In genomic region chr20:23603321-23603720, GRCh38 we compare ENCODE assay signal across 20 cellular contexts. TPM values are rescaled to one million over a fixed set of nuclear protein-coding genes. Genes with fewer than 3 reads are reported as not detected.
A peak's percentile ranks its signal among the peaks of the same experiment; 100 is the strongest.
DNase-seq lines count a peak whose midpoint lies in the region; ATAC-seq and TF ChIP-seq lines count a peak whose summit lies in the region.
"Had no signal": no experiment of that assay in that cellular context is flagged by ENCODE, and none has a peak within 500 bp of the region (broad histone marks: within the 10 kb centered on the region; RNA-seq: fewer than 3 reads in every experiment).

No MANE protein-coding gene starts in this region.

- intact Hi-C loops in colonic mucosa (cut with DNase I): no loop called here

- H3K27me3 ChIP-seq in colonic mucosa: no peaks in the 10 kb centered on the region
- H3K27me3 ChIP-seq: BE2C had no signal

- no peak for TF ChIP-seq CTCF in colonic mucosa (IDR thresholded peaks at IDR 0.05)

- no peak for ATAC-seq in GM21390 (IDR thresholded peaks at IDR 0.05; ENCODE audit: unreplicated experiment)
- ATAC-seq in HG03139 (IDR thresholded peaks at IDR 0.05; ENCODE audit: unreplicated experiment): no peak
- ATAC-seq: GM12878, K562 had no signal

- no peaks in the 10 kb centered on the region for H3K4me1 ChIP-seq in colonic mucosa
- H3K4me1 ChIP-seq: BE2C had no signal

- H3K27ac ChIP-seq in colonic mucosa: no peak overlapping the region
- H3K27ac ChIP-seq: GM23248 had no signal

- no peak overlapping the region for H3K9ac ChIP-seq in colonic mucosa (ENCODE audit: low read depth in 2 of 2, low read length in 2 of 2)
- H3K9ac ChIP-seq: GM23248 had no signal

- H3K36me3 ChIP-seq in colonic mucosa: no peaks in the 10 kb centered on the region
- H3K36me3 ChIP-seq: BE2C had no signal

- H3K4me3 ChIP-seq in colonic mucosa: no peak overlapping the region
- H3K4me3 ChIP-seq: GM12878, GM23248, K562 had no signal

- peak; percentile 29 for DNase-seq in CD1c-positive myeloid dendritic cell (ENCODE audit: extremely low spot score)
- peak; percentile 12 for DNase-seq in colonic mucosa
- peak; percentile 14 for DNase-seq in islet precursor cell
- DNase-seq in NCI-H1694 treated with DMSO at 0.1 percent for 48 hours (lab: John Stamatoyannopoulos, UW): no peak
- DNase-seq: ACHN; BE2C; CD8-positive, alpha-beta memory T cell; COR-L47; DMS 273 treated with DMSO at 0.1 percent for 48 hours; DMS53; DND-41; EL; GM23248; HCEC 1CT; IMR-90 had no signal

- H3K9me3 ChIP-seq in colonic mucosa: no peaks in the 10 kb centered on the region
- H3K9me3 ChIP-seq: BE2C had no signal

RNA-seq across cellular contexts. Expression of gene CST9, which starts 2.4 kb away (rescaled TPM):
- not detected for total RNA-seq in colonic mucosa
- total RNA-seq: CD8-positive, alpha-beta memory T cell; G401; GM12878; GM23248; IMR-90; K562 had no signal

RNA-seq across cellular contexts. Expression of gene CST3, which starts 34.4 kb away (rescaled TPM):
- 100 to 1,000 TPM; 606 to 666 TPM for total RNA-seq in colonic mucosa

RNA-seq across cellular contexts. Expression of gene CST9L, which starts 35.0 kb away (rescaled TPM):
- not detected for total RNA-seq in colonic mucosa
- total RNA-seq: CD8-positive, alpha-beta memory T cell; G401; GM12878; GM23248; IMR-90; K562 had no signal
